In the genomic region with DNA sequence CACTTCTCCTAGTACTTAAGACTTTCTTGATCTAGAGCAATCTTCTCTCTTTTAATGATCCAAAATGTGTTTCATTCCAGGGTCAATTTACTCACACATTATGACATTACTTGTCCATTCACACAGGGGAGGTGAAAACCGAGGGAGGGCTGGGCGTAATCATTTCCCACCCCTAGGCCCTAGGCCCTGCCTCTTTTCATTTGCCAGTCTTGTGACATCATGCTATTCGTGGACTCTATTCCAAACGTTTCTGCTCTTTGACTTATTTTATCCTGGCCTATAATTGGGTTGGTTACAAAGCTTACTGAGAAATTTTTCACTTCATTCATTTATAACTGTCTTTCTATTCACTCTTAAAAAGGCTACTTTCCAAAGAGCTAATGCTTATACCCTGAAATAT, we compare ENCODE assay signal across 9 cellular contexts. TPM values are rescaled to one million over a fixed set of nuclear protein-coding genes. Genes with fewer than 3 reads are reported as not detected.
A peak's percentile ranks its signal among the peaks of the same experiment; 100 is the strongest.
DNase-seq lines count a peak whose midpoint lies in the region; ATAC-seq and TF ChIP-seq lines count a peak whose summit lies in the region.
"Had no signal": no experiment of that assay in that cellular context is flagged by ENCODE, and none has a peak within 500 bp of the region (broad histone marks: within the 10 kb centered on the region; RNA-seq: fewer than 3 reads in every experiment).

No MANE protein-coding gene starts in this region.

- peaks cover 14% of the 10 kb centered on the region; the same call in 1 of the 2 replicates for H3K36me3 ChIP-seq in Loucy (ENCODE audit: insufficient read depth, low read length)
- H3K36me3 ChIP-seq in neural cell (ENCODE audit: insufficient read depth, low read length) = peaks cover 4% of the 10 kb centered on the region
- peaks cover 0 to 14% (median 0%) of the 10 kb centered on the region in 3 donors for H3K36me3 ChIP-seq in Peyer's patch

- H3K27ac Mint-ChIP-seq in activated naive CD4-positive, alpha-beta T cell treated with anti-CD3 and anti-CD28 coated beads, Interleukin-2, amount 50 U/mL, for 72 hours = peak overlapping the region; percentile 81 to 94

- no peak for TF ChIP-seq CTCF in GM12864 (IDR thresholded peaks at IDR 0.05; ENCODE audit: low read depth, low read length, missing control alignments)
- no peak for TF ChIP-seq CTCF in Loucy (conservative IDR thresholded peaks at IDR 0.05; ENCODE audit: low read length)
- no peak for TF ChIP-seq CTCF in neural cell (IDR thresholded peaks at IDR 0.05; ENCODE audit: poor library complexity, severe bottlenecking)
- no peak for TF ChIP-seq CTCF in Peyer's patch (IDR thresholded peaks at IDR 0.05)

- H3K4me3 ChIP-seq in GM12864 (ENCODE audit: low read depth, low read length) (peak overlapping the region; percentile 25; the same call in 1 of the 2 replicates), Loucy (ENCODE audit: low read length, poor library complexity, severe bottlenecking) (peak overlapping the region; percentile 94), neural cell (ENCODE audit: low read length) (peak overlapping the region; percentile 85), Peyer's patch (peak overlapping the region in 1 of 4 donors; percentile 0)

- H4K20me1 ChIP-seq in Loucy (ENCODE audit: insufficient read depth, low read length, poor library complexity, severe bottlenecking) = peaks cover 68% of the 10 kb centered on the region
- no peaks in the 10 kb centered on the region for H4K20me1 ChIP-seq in neural cell (ENCODE audit: insufficient read depth)

- no peaks in the 10 kb centered on the region for H3K27me3 ChIP-seq in Loucy (ENCODE audit: insufficient read depth, low read length, poor library complexity, severe bottlenecking)
- no peaks in the 10 kb centered on the region for H3K27me3 ChIP-seq in neural cell (ENCODE audit: insufficient read depth, low read depth, low read length)
- no peaks in the 10 kb centered on the region for H3K27me3 ChIP-seq in Peyer's patch
- H3K27me3 ChIP-seq: vagina had no signal

- H3K36me3 Mint-ChIP-seq in activated naive CD4-positive, alpha-beta T cell treated with anti-CD3 and anti-CD28 coated beads, Interleukin-2, amount 50 U/mL, for 72 hours = peaks cover 34 to 45% of the 10 kb centered on the region in 2 donors

- no peaks in the 10 kb centered on the region for H3K9me3 Mint-ChIP-seq in activated naive CD4-positive, alpha-beta T cell treated with anti-CD3 and anti-CD28 coated beads, Interleukin-2, amount 50 U/mL, for 72 hours

- no peak for ATAC-seq in activated naive CD4-positive, alpha-beta T cell treated with anti-CD3 and anti-CD28 coated beads, Interleukin-2, amount 50 U/mL, for 72 hours
- ATAC-seq in HG03025 (IDR thresholded peaks at IDR 0.05; ENCODE audit: low FRiP score, unreplicated experiment) = no peak

- peaks cover 8% of the 10 kb centered on the region; the same call in 1 of the 2 replicates for H3F3A ChIP-seq in Loucy (ENCODE audit: low read depth)
- no peaks in the 10 kb centered on the region for H3F3A ChIP-seq in neural cell (ENCODE audit: insufficient read depth, low read length, poor library complexity, severe bottlenecking)

- peak overlapping the region; percentile 94 for H3K9ac ChIP-seq in Loucy (ENCODE audit: low read depth, low read length, poor library complexity, severe bottlenecking)
- no peak overlapping the region for H3K9ac ChIP-seq in neural cell (ENCODE audit: low read length)

- H3K9me2 ChIP-seq in Loucy (replicated peaks; ENCODE audit: low read depth, low read length) (no peaks in the 10 kb centered on the region), neural cell (ENCODE audit: insufficient read depth, low read length) (no peaks in the 10 kb centered on the region)

- no peak overlapping the region for H2AFZ ChIP-seq in Loucy (ENCODE audit: low read length)
- H2AFZ ChIP-seq in neural cell (ENCODE audit: low read depth, low read length) = no peak overlapping the region

- H3K4me1 ChIP-seq in Loucy (ENCODE audit: insufficient read depth, low read length, poor library complexity, severe bottlenecking) (peaks cover 52% of the 10 kb centered on the region), Peyer's patch (peaks cover 3 to 36% (median 21%) of the 10 kb centered on the region in 4 donors)

- peaks cover 73% of the 10 kb centered on the region for H3K79me2 ChIP-seq in Loucy (ENCODE audit: insufficient read depth, low read length)
- H3K79me2 ChIP-seq in neural cell (replicated peaks; ENCODE audit: insufficient read depth, low read length) = peaks cover 46% of the 10 kb centered on the region

- H3K27ac ChIP-seq in neural cell (ENCODE audit: low read length) (no peak overlapping the region), Peyer's patch (no peak overlapping the region)

- TF ChIP-seq EP300 in neural cell (conservative IDR thresholded peaks at IDR 0.05; ENCODE audit: poor library complexity, severe bottlenecking) = no peak

- DNase-seq in GM12864 (ENCODE audit: low read depth) (peak; percentile 16), OCI-M2 (lab: John Stamatoyannopoulos, UW; ENCODE audit: unreplicated experiment) (no peak), Peyer's patch (no peak), NCI-H1694 treated with DMSO at 0.1 percent for 48 hours (lab: John Stamatoyannopoulos, UW) (no peak)
- no peak for DNase-seq in activated naive CD4-positive, alpha-beta T cell treated with anti-CD3 and anti-CD28 coated beads, Interleukin-2, amount 50 U/mL, for 72 hours (ENCODE audit: low spot score in 2 of 2)

- TF ChIP-seq RAD21 in neural cell (conservative IDR thresholded peaks at IDR 0.05) = no peak

- TF ChIP-seq POLR2A in Peyer's patch (IDR thresholded peaks at IDR 0.05) = no peak

- peak overlapping the region; percentile 97 for H3K4me2 ChIP-seq in Loucy (ENCODE audit: low read depth, low read length, poor library complexity, severe bottlenecking)
- peak overlapping the region; percentile 71 for H3K4me2 ChIP-seq in neural cell (ENCODE audit: low read length)

- H3K9me3 ChIP-seq in Loucy (ENCODE audit: insufficient read depth, low read depth, low read length) = no peaks in the 10 kb centered on the region
- H3K9me3 ChIP-seq in neural cell (ENCODE audit: low read length) = no peaks in the 10 kb centered on the region
- no peaks in the 10 kb centered on the region for H3K9me3 ChIP-seq in Peyer's patch
- H3K9me3 ChIP-seq: vagina had no signal

TF ChIP-seq in neural cell, 6 proteins besides CTCF, POLR2A, EP300 and RAD21:
- no peak for TF ChIP-seq TAF1 (IDR thresholded peaks at IDR 0.05; ENCODE audit: low read depth)
- TF ChIP-seq POLR2AphosphoS5 (IDR thresholded peaks at IDR 0.05) = no peak
- no peak for TF ChIP-seq EZH2 (IDR thresholded peaks at IDR 0.05; ENCODE audit: borderline replicate concordance, insufficient read depth, low read length, poor library complexity, severe bottlenecking)
- TF ChIP-seq, protein P1, sequence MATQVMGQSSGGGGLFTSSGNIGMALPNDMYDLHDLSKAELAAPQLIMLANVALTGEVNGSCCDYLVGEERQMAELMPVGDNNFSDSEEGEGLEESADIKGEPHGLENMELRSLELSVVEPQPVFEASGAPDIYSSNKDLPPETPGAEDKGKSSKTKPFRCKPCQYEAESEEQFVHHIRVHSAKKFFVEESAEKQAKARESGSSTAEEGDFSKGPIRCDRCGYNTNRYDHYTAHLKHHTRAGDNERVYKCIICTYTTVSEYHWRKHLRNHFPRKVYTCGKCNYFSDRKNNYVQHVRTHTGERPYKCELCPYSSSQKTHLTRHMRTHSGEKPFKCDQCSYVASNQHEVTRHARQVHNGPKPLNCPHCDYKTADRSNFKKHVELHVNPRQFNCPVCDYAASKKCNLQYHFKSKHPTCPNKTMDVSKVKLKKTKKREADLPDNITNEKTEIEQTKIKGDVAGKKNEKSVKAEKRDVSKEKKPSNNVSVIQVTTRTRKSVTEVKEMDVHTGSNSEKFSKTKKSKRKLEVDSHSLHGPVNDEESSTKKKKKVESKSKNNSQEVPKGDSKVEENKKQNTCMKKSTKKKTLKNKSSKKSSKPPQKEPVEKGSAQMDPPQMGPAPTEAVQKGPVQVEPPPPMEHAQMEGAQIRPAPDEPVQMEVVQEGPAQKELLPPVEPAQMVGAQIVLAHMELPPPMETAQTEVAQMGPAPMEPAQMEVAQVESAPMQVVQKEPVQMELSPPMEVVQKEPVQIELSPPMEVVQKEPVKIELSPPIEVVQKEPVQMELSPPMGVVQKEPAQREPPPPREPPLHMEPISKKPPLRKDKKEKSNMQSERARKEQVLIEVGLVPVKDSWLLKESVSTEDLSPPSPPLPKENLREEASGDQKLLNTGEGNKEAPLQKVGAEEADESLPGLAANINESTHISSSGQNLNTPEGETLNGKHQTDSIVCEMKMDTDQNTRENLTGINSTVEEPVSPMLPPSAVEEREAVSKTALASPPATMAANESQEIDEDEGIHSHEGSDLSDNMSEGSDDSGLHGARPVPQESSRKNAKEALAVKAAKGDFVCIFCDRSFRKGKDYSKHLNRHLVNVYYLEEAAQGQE (IDR thresholded peaks at IDR 0.05; ENCODE audit: borderline replicate concordance) = no peak
- TF ChIP-seq SMC3 (conservative IDR thresholded peaks at IDR 0.05; ENCODE audit: poor library complexity) = no peak
- no peak for TF ChIP-seq MXI1 (conservative IDR thresholded peaks at IDR 0.05; ENCODE audit: poor library complexity, severe bottlenecking)

RNA-seq across cellular contexts. Expression of gene DCAF12, which starts 2.4 kb away (rescaled TPM):
- total RNA-seq in activated naive CD4-positive, alpha-beta T cell treated with anti-CD3 and anti-CD28 coated beads, Interleukin-2, amount 50 U/mL, for 72 hours = 10 to 100 TPM; 35.1 to 42.4 TPM
- polyA plus RNA-seq in neural cell = 37.5 and 37.7 TPM in 2 replicates
- polyA minus RNA-seq in neural cell = 31.9 and 37.4 TPM in 2 replicates
- total RNA-seq in Peyer's patch = 10 to 100 TPM; 17.0 to 24.8 (median 21.5) TPM

RNA-seq across cellular contexts. Expression of gene UBAP1, which starts 54.7 kb away (rescaled TPM):
- total RNA-seq in activated naive CD4-positive, alpha-beta T cell treated with anti-CD3 and anti-CD28 coated beads, Interleukin-2, amount 50 U/mL, for 72 hours = 10 to 100 TPM; 34.8 to 35.2 TPM
- polyA plus RNA-seq in neural cell = 33.2 and 35.1 TPM in 2 replicates
- polyA minus RNA-seq in neural cell = 40.9 and 43.8 TPM in 2 replicates
- total RNA-seq in Peyer's patch = 10 to 100 TPM; 19.8 to 40.2 (median 31.6) TPM
